13 cellular contexts compared by ENCODE assay signal in genomic region chr1:116326486-116326885, GRCh38. TPM values are rescaled to one million over a fixed set of nuclear protein-coding genes. Genes with fewer than 3 reads are reported as not detected.
DNase-seq lines count a peak whose midpoint lies in the region; ATAC-seq and TF ChIP-seq lines count a peak whose summit lies in the region.
"Had no signal": no experiment of that assay in that cellular context is flagged by ENCODE, and none has a peak within 500 bp of the region (broad histone marks: within the 10 kb centered on the region; RNA-seq: fewer than 3 reads in every experiment).

No MANE protein-coding gene starts in this region.

- peak overlapping the region; percentile 79 for H3K27ac ChIP-seq in KOPT-K1 (ENCODE audit: low read depth, low read length, poor library complexity, severe bottlenecking)
- H3K27ac ChIP-seq in osteoblast (ENCODE audit: low read depth, low read length) = no peak overlapping the region
- H3K27ac ChIP-seq: 22Rv1, colonic mucosa, HL-60 had no signal

- H3K9me3 Mint-ChIP-seq in activated naive CD8-positive, alpha-beta T cell (ENCODE audit: low read depth) = no peaks in the 10 kb centered on the region
- H3K9me3 Mint-ChIP-seq: mesothelial cell of epicardium had no signal

- peak; percentile 22 for DNase-seq in DMS79 treated with DMSO at 0.1 percent for 48 hours (lab: John Stamatoyannopoulos, UW)
- DNase-seq in DMS79 (lab: John Stamatoyannopoulos, UW) = no peak
- peak; percentile 67 for DNase-seq in osteoblast (ENCODE audit: insufficient read length, low spot score, missing footprints)
- DNase-seq in NCI-H748 (lab: John Stamatoyannopoulos, UW; ENCODE audit: unreplicated experiment) = no peak
- DNase-seq in activated CD4-positive, CD25-positive, alpha-beta regulatory T cell treated with anti-CD3 and anti-CD28 coated beads, Interleukin-2, amount 50 U/mL, for 72 hours = no peak
- DNase-seq: colonic mucosa, NCI-H446 treated with DMSO at 0.1 percent for 48 hours had no signal

- H3K4me3 ChIP-seq in osteoblast (ENCODE audit: insufficient read depth, low read length) = no peak overlapping the region
- H3K4me3 ChIP-seq: colonic mucosa had no signal

- H3K36me3 ChIP-seq in KOPT-K1 (ENCODE audit: insufficient read depth, low read length) (no peaks in the 10 kb centered on the region), osteoblast (ENCODE audit: insufficient read depth, low read length) (no peaks in the 10 kb centered on the region)
- H3K36me3 ChIP-seq: colonic mucosa had no signal

- no peaks in the 10 kb centered on the region for H3K27me3 Mint-ChIP-seq in activated naive CD8-positive, alpha-beta T cell

- no peaks in the 10 kb centered on the region for H3K4me1 ChIP-seq in osteoblast (ENCODE audit: insufficient read depth, low read length)

- no peaks in the 10 kb centered on the region for H4K20me1 ChIP-seq in osteoblast (ENCODE audit: insufficient read depth, low read length)

- ATAC-seq in HG03045 (IDR thresholded peaks at IDR 0.05; ENCODE audit: unreplicated experiment) = no peak

- no peak for TF ChIP-seq CTCF in osteoblast (IDR thresholded peaks at IDR 0.05; ENCODE audit: extremely low read depth, low read depth, low read length)

- H3K4me2 ChIP-seq in osteoblast (ENCODE audit: insufficient read depth, low read length) = no peak overlapping the region

- peaks cover 85% of the 10 kb centered on the region for H3K4me1 Mint-ChIP-seq in activated naive CD8-positive, alpha-beta T cell (ENCODE audit: low read depth)

- H3K79me2 ChIP-seq in osteoblast (ENCODE audit: insufficient read depth, low read length) = no peaks in the 10 kb centered on the region

- no peak overlapping the region for H2AFZ ChIP-seq in osteoblast (ENCODE audit: low read length)

- peak overlapping the region; percentile 69 for H3K4me3 Mint-ChIP-seq in activated naive CD8-positive, alpha-beta T cell
- H3K4me3 Mint-ChIP-seq: mesothelial cell of epicardium had no signal

- peak overlapping the region; percentile 96 for H3K27ac Mint-ChIP-seq in activated naive CD8-positive, alpha-beta T cell
- H3K27ac Mint-ChIP-seq: mesothelial cell of epicardium had no signal

- H3K36me3 Mint-ChIP-seq in activated naive CD8-positive, alpha-beta T cell = no peaks in the 10 kb centered on the region
- H3K36me3 Mint-ChIP-seq: mesothelial cell of epicardium had no signal

- H3K9me3 ChIP-seq in KOPT-K1 (ENCODE audit: insufficient read depth, low read length, poor library complexity, severe bottlenecking) = no peaks in the 10 kb centered on the region
- H3K9me3 ChIP-seq in osteoblast (ENCODE audit: low read depth, low read length) = no peaks in the 10 kb centered on the region
- H3K9me3 ChIP-seq: colonic mucosa had no signal

- H3K27me3 ChIP-seq in osteoblast (ENCODE audit: insufficient read depth, low read length) = no peaks in the 10 kb centered on the region
- H3K27me3 ChIP-seq: colonic mucosa had no signal

RNA-seq across cellular contexts. Expression of gene ATP1A1, which starts 46.6 kb away (rescaled TPM):
- total RNA-seq in osteoblast = 120 and 122 TPM in 2 replicates

Comparison
In these comparisons a context has a peak if more than half of its experiments do, and no peak if none do; other contexts are left out.
1. DNase-seq: peak in DMS79 treated with DMSO at 0.1 percent for 48 hours (single experiment) and osteoblast (single experiment); none in DMS79 (single experiment), NCI-H748 (single experiment) and activated CD4-positive, CD25-positive, alpha-beta regulatory T cell treated with anti-CD3 and anti-CD28 coated beads, Interleukin-2, amount 50 U/mL, for 72 hours (single experiment).